22 cellular contexts compared by ENCODE assay signal in the genomic region with DNA sequence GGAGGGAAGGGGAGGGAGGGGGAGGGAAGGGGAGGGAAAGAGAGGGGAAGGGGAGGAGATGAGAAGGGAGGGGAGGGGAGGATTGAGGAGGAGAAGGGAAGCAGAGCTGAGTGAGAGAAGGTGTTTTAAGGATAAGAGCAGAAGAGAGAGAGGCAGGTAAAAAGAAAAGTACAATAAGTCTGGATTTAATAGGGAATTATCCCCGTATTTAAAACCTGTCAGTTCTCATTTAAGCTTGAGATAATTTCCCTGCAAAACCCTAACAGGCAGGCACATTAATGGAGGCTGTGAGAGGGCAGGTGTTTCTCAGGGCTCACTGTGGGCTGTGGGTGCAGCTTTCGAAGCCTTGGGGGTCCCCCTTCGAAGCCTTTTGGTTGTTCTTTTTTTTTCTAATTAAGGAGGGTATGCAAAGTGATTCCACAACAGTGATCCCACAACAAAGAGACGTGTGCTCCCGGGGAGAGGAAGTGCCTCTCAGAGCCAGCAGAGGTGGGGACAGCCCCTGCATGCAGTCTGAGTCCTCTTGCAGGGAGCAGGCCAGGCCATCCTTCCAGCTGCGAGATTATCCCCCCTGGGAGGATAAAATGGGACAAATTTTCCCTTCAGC.
A peak's percentile ranks its signal among the peaks of the same experiment; 100 is the strongest.
DNase-seq lines count a peak whose midpoint lies in the region; ATAC-seq and TF ChIP-seq lines count a peak whose summit lies in the region.
"Had no signal": no experiment of that assay in that cellular context is flagged by ENCODE, and none has a peak within 500 bp of the region (broad histone marks: within the 10 kb centered on the region; RNA-seq: fewer than 3 reads in every experiment).

No MANE protein-coding gene starts in this region.

- no peak for TF ChIP-seq POLR2A in upper lobe of left lung (IDR thresholded peaks at IDR 0.05)

- H3K9me3 Mint-ChIP-seq in activated naive CD4-positive, alpha-beta T cell treated with anti-CD3 and anti-CD28 coated beads, Interleukin-2, amount 50 U/mL, for 72 hours, result peaks cover 5 to 18% of the 10 kb centered on the region in 2 donors
- peaks cover 5% of the 10 kb centered on the region for H3K9me3 Mint-ChIP-seq in activated naive CD8-positive, alpha-beta T cell treated with anti-CD3 and anti-CD28 coated beads, Interleukin-2, amount 50 U/mL, for 24 hours
- peaks cover 2 to 3% of the 10 kb centered on the region in 2 donors for H3K9me3 Mint-ChIP-seq in natural killer cell
- H3K9me3 Mint-ChIP-seq: activated B cell treated with CpG ODN at 0.5 μM for 24 hours had no signal

- H3K4me1 Mint-ChIP-seq in activated naive CD8-positive, alpha-beta T cell treated with anti-CD3 and anti-CD28 coated beads, Interleukin-2, amount 50 U/mL, for 24 hours, result no peaks in the 10 kb centered on the region
- no peaks in the 10 kb centered on the region for H3K4me1 Mint-ChIP-seq in natural killer cell
- H3K4me1 Mint-ChIP-seq: activated B cell treated with CpG ODN at 0.5 μM for 24 hours; activated CD8-positive, alpha-beta memory T cell treated with anti-CD3 and anti-CD28 coated beads, Interleukin-2, amount 10 ng/mL, durations not matched to agents 7 days and 5 days; CD8-positive, alpha-beta memory T cell; T-helper 17 cell had no signal

- no peaks in the 10 kb centered on the region for H3K9me3 ChIP-seq in upper lobe of left lung
- H3K9me3 ChIP-seq: ascending aorta, heart right ventricle had no signal

- H3K36me3 Mint-ChIP-seq in activated naive CD4-positive, alpha-beta T cell treated with anti-CD3 and anti-CD28 coated beads, Interleukin-2, amount 50 U/mL, for 72 hours, result no peaks in the 10 kb centered on the region
- H3K36me3 Mint-ChIP-seq in activated naive CD8-positive, alpha-beta T cell treated with anti-CD3 and anti-CD28 coated beads, Interleukin-2, amount 50 U/mL, for 24 hours (ENCODE audit: low read depth), result no peaks in the 10 kb centered on the region
- H3K36me3 Mint-ChIP-seq in natural killer cell, result no peaks in the 10 kb centered on the region
- H3K36me3 Mint-ChIP-seq: activated CD8-positive, alpha-beta memory T cell treated with anti-CD3 and anti-CD28 coated beads, Interleukin-2, amount 10 ng/mL, durations not matched to agents 7 days and 5 days; CD8-positive, alpha-beta memory T cell had no signal

- H3K27ac ChIP-seq in upper lobe of left lung, result no peak overlapping the region
- H3K27ac ChIP-seq: ascending aorta, GM23248, heart right ventricle had no signal

- no peaks in the 10 kb centered on the region for H3K4me1 ChIP-seq in upper lobe of left lung
- H3K4me1 ChIP-seq: ascending aorta, heart right ventricle had no signal

- H3K27me3 Mint-ChIP-seq in activated naive CD8-positive, alpha-beta T cell treated with anti-CD3 and anti-CD28 coated beads, Interleukin-2, amount 50 U/mL, for 24 hours, result peaks cover 14% of the 10 kb centered on the region
- no peaks in the 10 kb centered on the region for H3K27me3 Mint-ChIP-seq in natural killer cell (ENCODE audit: low read depth in 2 of 2)
- H3K27me3 Mint-ChIP-seq: activated B cell treated with CpG ODN at 0.5 μM for 24 hours; activated CD8-positive, alpha-beta memory T cell treated with anti-CD3 and anti-CD28 coated beads, Interleukin-2, amount 10 ng/mL, durations not matched to agents 7 days and 5 days; CD8-positive, alpha-beta memory T cell; effector memory CD8-positive, alpha-beta T cell; T-helper 17 cell had no signal

- H3K4me3 Mint-ChIP-seq in activated naive CD8-positive, alpha-beta T cell treated with anti-CD3 and anti-CD28 coated beads, Interleukin-2, amount 50 U/mL, for 24 hours, result no peak overlapping the region
- no peak overlapping the region for H3K4me3 Mint-ChIP-seq in natural killer cell
- H3K4me3 Mint-ChIP-seq: activated B cell treated with CpG ODN at 0.5 μM for 24 hours; activated CD8-positive, alpha-beta memory T cell treated with anti-CD3 and anti-CD28 coated beads, Interleukin-2, amount 10 ng/mL, durations not matched to agents 7 days and 5 days; CD8-positive, alpha-beta memory T cell; effector memory CD8-positive, alpha-beta T cell; T-helper 17 cell had no signal

- no peak overlapping the region for H3K4me3 ChIP-seq in upper lobe of left lung
- H3K4me3 ChIP-seq: ascending aorta, GM23248, heart right ventricle had no signal

- 23 to 30% methylated on average over 6 of the region's 6 CpGs for WGBS in upper lobe of left lung, 2 donors

- TF ChIP-seq EP300 in upper lobe of left lung (IDR thresholded peaks at IDR 0.05), result no peak

- H3K27ac Mint-ChIP-seq in activated naive CD4-positive, alpha-beta T cell treated with anti-CD3 and anti-CD28 coated beads, Interleukin-2, amount 50 U/mL, for 72 hours, result no peak overlapping the region
- no peak overlapping the region for H3K27ac Mint-ChIP-seq in activated naive CD8-positive, alpha-beta T cell treated with anti-CD3 and anti-CD28 coated beads, Interleukin-2, amount 50 U/mL, for 24 hours
- no peak overlapping the region for H3K27ac Mint-ChIP-seq in natural killer cell
- H3K27ac Mint-ChIP-seq: activated B cell treated with CpG ODN at 0.5 μM for 24 hours; activated CD8-positive, alpha-beta memory T cell treated with anti-CD3 and anti-CD28 coated beads, Interleukin-2, amount 10 ng/mL, durations not matched to agents 7 days and 5 days; CD8-positive, alpha-beta memory T cell; effector memory CD8-positive, alpha-beta T cell; T-helper 17 cell had no signal

- H3K27me3 ChIP-seq in upper lobe of left lung, result no peaks in the 10 kb centered on the region
- H3K27me3 ChIP-seq: ascending aorta had no signal

- DNase-seq in activated naive CD4-positive, alpha-beta T cell treated with anti-CD3 and anti-CD28 coated beads, Interleukin-2, amount 50 U/mL, for 72 hours (ENCODE audit: low spot score in 2 of 2), result no peak
- no peak for DNase-seq in activated naive CD4-positive, alpha-beta T cell treated with Interleukin-2 at 50 U/mL for 16 hours
- peak; percentile 12 for DNase-seq in activated naive CD8-positive, alpha-beta T cell treated with anti-CD3 and anti-CD28 coated beads, Interleukin-2, amount 50 U/mL, for 24 hours
- DNase-seq in upper lobe of left lung (no peak), pons (ENCODE audit: low spot score) (no peak), HCEC 1CT (no peak), natural killer cell (no peak)
- DNase-seq: activated B cell treated with CpG ODN at 0.5 μM for 24 hours; activated CD8-positive, alpha-beta memory T cell treated with anti-CD3 and anti-CD28 coated beads, Interleukin-2, amount 10 ng/mL, durations not matched to agents 7 days and 5 days; activated effector memory CD4-positive, alpha-beta T cell treated with Interleukin-2 at 50 U/mL for 16 hours; CD8-positive, alpha-beta memory T cell; effector memory CD8-positive, alpha-beta T cell; GM23248; heart right ventricle; kidney; NCI-H1436 treated with DMSO at 0.1 percent for 48 hours; NCI-H226; right cardiac atrium; SHP77 treated with DMSO at 0.1 percent for 48 hours; T-helper 17 cell had no signal

- TF ChIP-seq CTCF in upper lobe of left lung (IDR thresholded peaks at IDR 0.05), result no peak
- no peak for TF ChIP-seq CTCF in natural killer cell (IDR thresholded peaks at IDR 0.05)

- H3K36me3 ChIP-seq in upper lobe of left lung, result no peaks in the 10 kb centered on the region
- H3K36me3 ChIP-seq: ascending aorta, heart right ventricle had no signal

- ATAC-seq in activated naive CD4-positive, alpha-beta T cell treated with anti-CD3 and anti-CD28 coated beads, Interleukin-2, amount 50 U/mL, for 72 hours, result peak; percentile 88 to 96
- ATAC-seq in HG03432 (IDR thresholded peaks at IDR 0.05; ENCODE audit: unreplicated experiment) (peak; percentile 56), upper lobe of left lung (ENCODE audit: low FRiP score in 2 of 2) (no peak), natural killer cell (no peak)
- peak; percentile 91 for ATAC-seq in activated naive CD8-positive, alpha-beta T cell treated with anti-CD3 and anti-CD28 coated beads, Interleukin-2, amount 50 U/mL, for 24 hours
- ATAC-seq: activated CD8-positive, alpha-beta memory T cell treated with anti-CD3 and anti-CD28 coated beads, Interleukin-2, amount 10 ng/mL, durations not matched to agents 7 days and 5 days; effector memory CD8-positive, alpha-beta T cell; heart right ventricle; right cardiac atrium; T-helper 17 cell had no signal

- intact Hi-C loops in natural killer cell (cut with micrococcal nuclease), result no loop called here

Comparison
In these comparisons a context has a peak if more than half of its experiments do, and no peak if none do; other contexts are left out.
1. ATAC-seq: peak in activated naive CD4-positive, alpha-beta T cell treated with anti-CD3 and anti-CD28 coated beads, Interleukin-2, amount 50 U/mL, for 72 hours (2 of 2), HG03432 (single experiment) and activated naive CD8-positive, alpha-beta T cell treated with anti-CD3 and anti-CD28 coated beads, Interleukin-2, amount 50 U/mL, for 24 hours (single experiment); none in upper lobe of left lung (0 of 2) and natural killer cell (0 of 3).